8 cellular contexts compared by ENCODE assay signal in genomic region chr11:46389450-46390330, GRCh38. TPM values are rescaled to one million over a fixed set of nuclear protein-coding genes. Genes with fewer than 3 reads are reported as not detected.
DNase-seq lines count a peak whose midpoint lies in the region; ATAC-seq and TF ChIP-seq lines count a peak whose summit lies in the region.

No MANE protein-coding gene starts in this region.

- in situ Hi-C loops in G401 (cut with HindIII; ENCODE audit: low sequenced_read_pairs) = no loop called here
- in situ Hi-C loops in HAP-1 (cut with MboI; ENCODE audit: low sequenced_read_pairs) = no loop called here

- H3K4me1 Mint-ChIP-seq in stimulated activated effector memory CD8-positive, alpha-beta T cell treated with anti-CD3 and anti-CD28 coated beads, Interleukin-12 subunit alpha, Interleukin-12 subunit beta, amount 100 ng/mL, for 72 hours = peaks cover 50% of the 10 kb centered on the region

- H3K9me3 ChIP-seq in HAP-1 (no peaks in the 10 kb centered on the region), ectodermal cell (ENCODE audit: control insufficient read depth, low read length) (no peaks in the 10 kb centered on the region)

- H3K4me3 Mint-ChIP-seq in stimulated activated effector memory CD8-positive, alpha-beta T cell treated with anti-CD3 and anti-CD28 coated beads, Interleukin-12 subunit alpha, Interleukin-12 subunit beta, amount 100 ng/mL, for 72 hours = peak overlapping the region; percentile 56

- H3K36me3 ChIP-seq in HAP-1 (replicated peaks) (no peaks in the 10 kb centered on the region), ectodermal cell (ENCODE audit: control insufficient read depth, insufficient read depth, low read length) (no peaks in the 10 kb centered on the region)

- DNase-seq in G401 (ENCODE audit: low spot score) (peak; percentile 61), HAP-1 (ENCODE audit: low spot score in 2 of 2) (peak; percentile 58 to 91), NCI-H2029 treated with DMSO at 0.1 percent for 48 hours (lab: John Stamatoyannopoulos, UW) (peak; percentile 51), lung microvascular endothelial cell (ENCODE audit: low read depth in 2 of 2) (peak; percentile 80 to 85), cortex of kidney (lab: John Stamatoyannopoulos, UW) (no peak)
- DNase-seq in stimulated activated effector memory CD8-positive, alpha-beta T cell treated with anti-CD3 and anti-CD28 coated beads, Interleukin-12 subunit alpha, Interleukin-12 subunit beta, amount 100 ng/mL, for 72 hours (ENCODE audit: low spot score in 2 of 2) = peak in 1 of 2 donors; percentile 87

- H3K27ac ChIP-seq in ectodermal cell (ENCODE audit: insufficient read depth, low read depth, low read length, poor library complexity, severe bottlenecking) = no peak overlapping the region

- peak; percentile 68 for ATAC-seq in stimulated activated effector memory CD8-positive, alpha-beta T cell treated with anti-CD3 and anti-CD28 coated beads, Interleukin-12 subunit alpha, Interleukin-12 subunit beta, amount 100 ng/mL, for 72 hours

- H3K36me3 Mint-ChIP-seq in stimulated activated effector memory CD8-positive, alpha-beta T cell treated with anti-CD3 and anti-CD28 coated beads, Interleukin-12 subunit alpha, Interleukin-12 subunit beta, amount 100 ng/mL, for 72 hours = peaks cover 11% of the 10 kb centered on the region

- WGBS in ectodermal cell, 2 experiments = 4% methylated on average over 80 of the region's 80 CpGs

- H3K4me1 ChIP-seq in HAP-1 = peaks cover 15% of the 10 kb centered on the region
- peaks cover 37% of the 10 kb centered on the region for H3K4me1 ChIP-seq in ectodermal cell (ENCODE audit: control insufficient read depth, insufficient read depth, low read length)

- no peak overlapping the region for H3K27ac Mint-ChIP-seq in stimulated activated effector memory CD8-positive, alpha-beta T cell treated with anti-CD3 and anti-CD28 coated beads, Interleukin-12 subunit alpha, Interleukin-12 subunit beta, amount 100 ng/mL, for 72 hours

- H3K27me3 ChIP-seq in HAP-1 (ENCODE audit: low read depth) (peaks cover 9% of the 10 kb centered on the region), ectodermal cell (ENCODE audit: control insufficient read depth, insufficient read depth, low read length, poor library complexity, severe bottlenecking) (peaks cover 74% of the 10 kb centered on the region)

- peak overlapping the region; percentile 32 for H3K4me3 ChIP-seq in HAP-1
- H3K4me3 ChIP-seq in WI38 (ENCODE audit: low read depth, low read length) = peak overlapping the region; percentile 55
- peak overlapping the region; percentile 31 for H3K4me3 ChIP-seq in ectodermal cell (ENCODE audit: insufficient read depth, low read depth, low read length)

- no peaks in the 10 kb centered on the region for H3K9me3 Mint-ChIP-seq in stimulated activated effector memory CD8-positive, alpha-beta T cell treated with anti-CD3 and anti-CD28 coated beads, Interleukin-12 subunit alpha, Interleukin-12 subunit beta, amount 100 ng/mL, for 72 hours

- peak; percentile 69 for TF ChIP-seq CTCF in WI38 (IDR thresholded peaks at IDR 0.05; ENCODE audit: low read depth, low read length)

RNA-seq across cellular contexts. Expression of gene CHRM4, which starts 1.9 kb away (rescaled TPM):
- total RNA-seq in G401 (2014; rRNA removed; shearing (Covaris generic)) = 0.55 and 5.2 TPM in 2 replicates
- 1.6 TPM for polyA plus RNA-seq in ectodermal cell (2013, experiment 1 of 4)
- 3.8 TPM for polyA plus RNA-seq in ectodermal cell (2013, experiment 2 of 4)
- 1.2 TPM for polyA plus RNA-seq in ectodermal cell (2013, experiment 3 of 4)
- 1.7 TPM for polyA plus RNA-seq in ectodermal cell (2013, experiment 4 of 4)
- total RNA-seq in lung microvascular endothelial cell = under 0.01 TPM in 1 of 2 replicates, not detected in the other

RNA-seq across cellular contexts. Expression of gene MDK, which starts 8.2 kb away (rescaled TPM):
- total RNA-seq in G401 (2014; rRNA removed; shearing (Covaris generic)) = 612 and 634 TPM in 2 replicates
- polyA plus RNA-seq in ectodermal cell (2013, experiment 1 of 4) = 1,267 TPM
- polyA plus RNA-seq in ectodermal cell (2013, experiment 2 of 4) = 1,149 TPM
- polyA plus RNA-seq in ectodermal cell (2013, experiment 3 of 4) = 1,440 TPM
- 1,571 TPM for polyA plus RNA-seq in ectodermal cell (2013, experiment 4 of 4)
- total RNA-seq in lung microvascular endothelial cell = 23.8 and 45.1 TPM in 2 replicates

RNA-seq across cellular contexts. Expression of gene DGKZ, which starts 42.4 kb away (rescaled TPM):
- 66.2 and 68.4 TPM in 2 replicates for total RNA-seq in G401 (2014; rRNA removed; shearing (Covaris generic))
- polyA plus RNA-seq in ectodermal cell (2013, experiment 1 of 4) = 63.3 TPM
- polyA plus RNA-seq in ectodermal cell (2013, experiment 2 of 4) = 58.2 TPM
- polyA plus RNA-seq in ectodermal cell (2013, experiment 3 of 4) = 50.1 TPM
- 49.5 TPM for polyA plus RNA-seq in ectodermal cell (2013, experiment 4 of 4)
- 44.7 and 46.2 TPM in 2 replicates for total RNA-seq in lung microvascular endothelial cell

Comparison
In these comparisons a context has a peak if more than half of its experiments do, and no peak if none do; other contexts are left out.
1. RNA of gene MDK, which starts 8.2 kb away (total RNA-seq): 612 to 634 TPM in G401; 23.8 to 45.1 TPM in lung microvascular endothelial cell; every median in the first group is over 10 times any median in the second.
2. Peak in every context shown above with its lines, with median percentiles within 50 percentile points of each other: H3K4me3 ChIP-seq.